26 cellular contexts compared by ENCODE assay signal in the genomic region with DNA sequence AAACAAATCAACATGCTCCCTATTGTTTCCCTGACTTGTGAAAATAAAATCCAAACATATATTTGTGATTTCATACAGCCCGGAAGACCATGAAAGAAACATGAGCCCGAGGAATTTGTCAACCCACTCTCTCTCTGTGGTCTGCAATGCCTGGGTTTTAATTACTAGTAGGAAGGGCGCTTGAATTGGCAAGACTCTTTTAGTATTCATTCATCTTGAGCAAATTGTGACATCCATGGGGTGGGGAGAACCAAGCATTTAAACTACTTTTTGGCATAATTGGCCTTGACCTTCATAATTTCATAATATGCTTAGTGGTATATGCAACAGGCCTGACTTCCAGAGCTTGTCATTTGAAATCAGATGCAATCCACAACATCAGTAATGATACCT.
"Had no signal": no experiment of that assay in that cellular context is flagged by ENCODE, and none has a peak within 500 bp of the region (broad histone marks: within the 10 kb centered on the region; RNA-seq: fewer than 3 reads in every experiment).

No MANE protein-coding gene starts in this region.

- H3K4me3 ChIP-seq: colonic mucosa, hepatocyte, lower lobe of right lung, ovary, psoas muscle, testis had no signal

- H3K27me3 Mint-ChIP-seq: activated B cell treated with CpG ODN at 0.5 μM for 24 hours; activated CD4-positive, alpha-beta memory T cell treated with anti-CD3 and anti-CD28 coated beads, Interleukin-2, amount 10 ng/mL, durations not matched to agents 7 days and 5 days; activated naive CD8-positive, alpha-beta T cell treated with anti-CD3 and anti-CD28 coated beads, Interleukin-2, amount 10 ng/mL, durations not matched to agents 7 days and 5 days; activated T-helper 17 cell treated with anti-CD3 and anti-CD28 coated beads, Interleukin-2, amount 50 U/mL, for 72 hours; naive B cell; stimulated activated naive CD8-positive, alpha-beta T cell treated with anti-CD3 and anti-CD28 coated beads, Interleukin-15, amount 100 ng/mL, for 72 hours had no signal

- ATAC-seq: activated CD8-positive, alpha-beta memory T cell treated with anti-CD3 and anti-CD28 coated beads, Interleukin-2, amount 10 ng/mL, durations not matched to agents 7 days and 5 days; activated T-helper 17 cell treated with anti-CD3 and anti-CD28 coated beads, Interleukin-2, amount 50 U/mL, for 72 hours; lower lobe of right lung; right cardiac atrium; stimulated activated naive CD8-positive, alpha-beta T cell treated with anti-CD3 and anti-CD28 coated beads, Interleukin-15, amount 100 ng/mL, for 72 hours had no signal

- H3K79me2 ChIP-seq: hepatocyte had no signal

- H3K4me1 ChIP-seq: colonic mucosa, testis had no signal

- H3K9me3 ChIP-seq: colonic mucosa, lower lobe of right lung, ovary, psoas muscle, testis had no signal

- H3K4me2 ChIP-seq: hepatocyte had no signal

- H3K4me3 Mint-ChIP-seq: activated B cell treated with CpG ODN at 0.5 μM for 24 hours; activated CD4-positive, alpha-beta memory T cell treated with anti-CD3 and anti-CD28 coated beads, Interleukin-2, amount 10 ng/mL, durations not matched to agents 7 days and 5 days; activated CD8-positive, alpha-beta memory T cell treated with anti-CD3 and anti-CD28 coated beads, Interleukin-2, amount 10 ng/mL, durations not matched to agents 7 days and 5 days; activated naive CD8-positive, alpha-beta T cell treated with anti-CD3 and anti-CD28 coated beads, Interleukin-2, amount 10 ng/mL, durations not matched to agents 7 days and 5 days; activated T-helper 17 cell treated with anti-CD3 and anti-CD28 coated beads, Interleukin-2, amount 50 U/mL, for 72 hours; naive B cell; stimulated activated naive CD8-positive, alpha-beta T cell treated with anti-CD3 and anti-CD28 coated beads, Interleukin-15, amount 100 ng/mL, for 72 hours; type B pancreatic cell had no signal

- H3K4me1 Mint-ChIP-seq: activated B cell treated with CpG ODN at 0.5 μM for 24 hours; activated CD4-positive, alpha-beta memory T cell treated with anti-CD3 and anti-CD28 coated beads, Interleukin-2, amount 10 ng/mL, durations not matched to agents 7 days and 5 days; activated CD8-positive, alpha-beta memory T cell treated with anti-CD3 and anti-CD28 coated beads, Interleukin-2, amount 10 ng/mL, durations not matched to agents 7 days and 5 days; activated naive CD8-positive, alpha-beta T cell treated with anti-CD3 and anti-CD28 coated beads, Interleukin-2, amount 10 ng/mL, durations not matched to agents 7 days and 5 days; activated T-helper 17 cell treated with anti-CD3 and anti-CD28 coated beads, Interleukin-2, amount 50 U/mL, for 72 hours; naive B cell; stimulated activated naive CD8-positive, alpha-beta T cell treated with anti-CD3 and anti-CD28 coated beads, Interleukin-15, amount 100 ng/mL, for 72 hours had no signal

- DNase-seq: activated B cell treated with CpG ODN at 0.5 μM for 24 hours; activated CD4-positive, alpha-beta memory T cell treated with anti-CD3 and anti-CD28 coated beads, Interleukin-2, amount 10 ng/mL, durations not matched to agents 7 days and 5 days; activated CD4-positive, alpha-beta T cell treated with anti-CD3 and anti-CD28 coated beads for 48 hours; activated CD8-positive, alpha-beta memory T cell treated with anti-CD3 and anti-CD28 coated beads, Interleukin-2, amount 10 ng/mL, durations not matched to agents 7 days and 5 days; activated naive CD4-positive, alpha-beta T cell treated with Interleukin-2 at 50 U/mL for 16 hours; activated naive CD8-positive, alpha-beta T cell treated with anti-CD3 and anti-CD28 coated beads, Interleukin-2, amount 10 ng/mL, durations not matched to agents 7 days and 5 days; brain microvascular endothelial cell; central memory CD4-positive, alpha-beta T cell; colonic mucosa; foreskin fibroblast; left cardiac atrium; lower lobe of right lung; midbrain; naive B cell; ovary; psoas muscle; right cardiac atrium; small intestine; stimulated activated CD4-positive, alpha-beta T cell treated with anti-CD3 and anti-CD28 coated beads, Interleukin-4, amount 100 ng/mL, for 1 hour; stimulated activated naive CD8-positive, alpha-beta T cell treated with anti-CD3 and anti-CD28 coated beads, Interleukin-15, amount 100 ng/mL, for 72 hours; T-helper 1 cell; T-helper 9 cell; testis had no signal

- H3K9me3 Mint-ChIP-seq: activated B cell treated with CpG ODN at 0.5 μM for 24 hours; activated CD4-positive, alpha-beta memory T cell treated with anti-CD3 and anti-CD28 coated beads, Interleukin-2, amount 10 ng/mL, durations not matched to agents 7 days and 5 days; activated naive CD8-positive, alpha-beta T cell treated with anti-CD3 and anti-CD28 coated beads, Interleukin-2, amount 10 ng/mL, durations not matched to agents 7 days and 5 days; activated T-helper 17 cell treated with anti-CD3 and anti-CD28 coated beads, Interleukin-2, amount 50 U/mL, for 72 hours; naive B cell; stimulated activated naive CD8-positive, alpha-beta T cell treated with anti-CD3 and anti-CD28 coated beads, Interleukin-15, amount 100 ng/mL, for 72 hours; type B pancreatic cell had no signal

- H3K27me3 ChIP-seq: brain microvascular endothelial cell, colonic mucosa, hepatocyte, ovary, testis had no signal

- H3K36me3 Mint-ChIP-seq: activated CD8-positive, alpha-beta memory T cell treated with anti-CD3 and anti-CD28 coated beads, Interleukin-2, amount 10 ng/mL, durations not matched to agents 7 days and 5 days; activated naive CD8-positive, alpha-beta T cell treated with anti-CD3 and anti-CD28 coated beads, Interleukin-2, amount 10 ng/mL, durations not matched to agents 7 days and 5 days; naive B cell; type B pancreatic cell had no signal

- H3K36me3 ChIP-seq: brain microvascular endothelial cell, colonic mucosa, lower lobe of right lung, ovary had no signal

- H3K27ac Mint-ChIP-seq: activated B cell treated with CpG ODN at 0.5 μM for 24 hours; activated CD4-positive, alpha-beta memory T cell treated with anti-CD3 and anti-CD28 coated beads, Interleukin-2, amount 10 ng/mL, durations not matched to agents 7 days and 5 days; activated CD8-positive, alpha-beta memory T cell treated with anti-CD3 and anti-CD28 coated beads, Interleukin-2, amount 10 ng/mL, durations not matched to agents 7 days and 5 days; activated naive CD8-positive, alpha-beta T cell treated with anti-CD3 and anti-CD28 coated beads, Interleukin-2, amount 10 ng/mL, durations not matched to agents 7 days and 5 days; activated T-helper 17 cell treated with anti-CD3 and anti-CD28 coated beads, Interleukin-2, amount 50 U/mL, for 72 hours; naive B cell; type B pancreatic cell had no signal

- H3K27ac ChIP-seq: brain microvascular endothelial cell, colonic mucosa, hepatocyte, lower lobe of right lung, ovary, psoas muscle, testis had no signal
